Comparison of ENCODE assay signal across 8 cellular contexts in genomic region chr2:191637182-191638078, GRCh38. TPM values are rescaled to one million over a fixed set of nuclear protein-coding genes. Genes with fewer than 3 reads are reported as not detected.
DNase-seq lines count a peak whose midpoint lies in the region; ATAC-seq and TF ChIP-seq lines count a peak whose summit lies in the region.

No MANE protein-coding gene starts in this region.

- H3K27ac Mint-ChIP-seq in activated naive CD8-positive, alpha-beta T cell = peak overlapping the region; percentile 96

- CTCF ChIA-PET in GM10248 (lab: Yijun Ruan, JAX) = interaction anchor here (0.9 to 2.7 kb wide), 10 partner anchors 8 to 79 kb away, joined by 3 to 16 read pairs (median 4); no protein-coding TSS in a partner anchor

- peak; percentile 32 for DNase-seq in GM10248 (ENCODE audit: extremely low spot score)
- DNase-seq in HK-2 (ENCODE audit: unreplicated experiment) = peak; percentile 13
- peak; percentile 61 for DNase-seq in myocyte (ENCODE audit: low read depth)
- no peak for DNase-seq in HuH-7.5 (ENCODE audit: low spot score)
- DNase-seq in stimulated activated CD4-positive, alpha-beta T cell treated with anti-CD3 and anti-CD28 coated beads, Interleukin-4, amount 100 ng/mL, for 1 hour = no peak
- no peak for DNase-seq in C1 segment of cervical spinal cord (lab: John Stamatoyannopoulos, UW)

- POLR2A ChIA-PET in GM10248 (lab: Yijun Ruan, JAX) = interaction anchor here (0.7 to 1.7 kb wide), 3 partner anchors 40 to 50 kb away, joined by 4 to 16 read pairs (median 5); partner anchors contain the start of gene NABP1

- peak overlapping the region; percentile 73 for H3K4me3 Mint-ChIP-seq in activated naive CD8-positive, alpha-beta T cell

- TF ChIP-seq CTCF in GM10248 (IDR thresholded peaks at IDR 0.05; ENCODE audit: control extremely low read depth, extremely low read depth, low read depth, missing control alignments) = no peak

- H3K9me3 Mint-ChIP-seq in activated naive CD8-positive, alpha-beta T cell (ENCODE audit: low read depth) = no peaks in the 10 kb centered on the region

- ATAC-seq in GM21423 (IDR thresholded peaks at IDR 0.05; ENCODE audit: unreplicated experiment) = peak; percentile 69

- peaks cover 53% of the 10 kb centered on the region for H3K4me1 Mint-ChIP-seq in activated naive CD8-positive, alpha-beta T cell (ENCODE audit: low read depth)

- H3K36me3 Mint-ChIP-seq in activated naive CD8-positive, alpha-beta T cell = no peaks in the 10 kb centered on the region

- no peaks in the 10 kb centered on the region for H3K27me3 Mint-ChIP-seq in activated naive CD8-positive, alpha-beta T cell

RNA-seq across cellular contexts. Expression of gene NABP1, which starts 40.5 kb away (rescaled TPM):
- 30.8 and 46.9 TPM in 2 replicates for total RNA-seq in myocyte
- 35.4 TPM for polyA plus RNA-seq in myocyte (2012)

Comparison
In these comparisons a context has a peak if more than half of its experiments do, and no peak if none do; other contexts are left out.
1. DNase-seq: peak in GM10248 (single experiment), HK-2 (single experiment) and myocyte (single experiment); none in HuH-7.5 (single experiment), stimulated activated CD4-positive, alpha-beta T cell treated with anti-CD3 and anti-CD28 coated beads, Interleukin-4, amount 100 ng/mL, for 1 hour (single experiment) and C1 segment of cervical spinal cord (0 of 14).